In genomic region chr7:105462765-105463164, GRCh38 we compare ENCODE assay signal across 5 cellular contexts.
"Had no signal": no experiment of that assay in that cellular context is flagged by ENCODE, and none has a peak within 500 bp of the region (broad histone marks: within the 10 kb centered on the region; RNA-seq: fewer than 3 reads in every experiment).

No MANE protein-coding gene starts in this region.

- H3K9me3 Mint-ChIP-seq: GM23338, IgD-negative memory B cell had no signal

- H3K4me3 ChIP-seq: GM23338 had no signal

- H3K4me1 Mint-ChIP-seq: GM23338, H9 had no signal

- H3K27me3 Mint-ChIP-seq: IgD-negative memory B cell had no signal

- DNase-seq: H9, HCEC 1CT had no signal

- H3K4me3 Mint-ChIP-seq: GM23338, H9, IgD-negative memory B cell had no signal

- ATAC-seq: GM23338, HepG2 had no signal

- H3K27ac Mint-ChIP-seq: GM23338, H9 had no signal

- H3K4me2 ChIP-seq: GM23338 had no signal

- H2AFZ ChIP-seq: GM23338 had no signal
